ENCODE assay signal across 1 cellular context in genomic region chr2:65432227-65433190, GRCh38.
TF ChIP-seq lines count a peak whose summit lies in the region.

Gene SPRED2, minus strand, starts transcription at chr2:65432599. Its CDS starts 612 bp downstream, at chr2:65431987.

TF ChIP-seq in HCT116, 20 proteins besides CTCF, POLR2A, EP300 and RAD21 (continued from another document):
- TF ChIP-seq REST (IDR thresholded peaks at IDR 0.05; ENCODE audit: low read depth) (no peak), EZH2 (IDR thresholded peaks at IDR 0.05) (no peak), SRF (IDR thresholded peaks at IDR 0.05; ENCODE audit: low read depth) (no peak), SIN3A (IDR thresholded peaks at IDR 0.05; ENCODE audit: low read depth) (no peak)
